In the genomic region with DNA sequence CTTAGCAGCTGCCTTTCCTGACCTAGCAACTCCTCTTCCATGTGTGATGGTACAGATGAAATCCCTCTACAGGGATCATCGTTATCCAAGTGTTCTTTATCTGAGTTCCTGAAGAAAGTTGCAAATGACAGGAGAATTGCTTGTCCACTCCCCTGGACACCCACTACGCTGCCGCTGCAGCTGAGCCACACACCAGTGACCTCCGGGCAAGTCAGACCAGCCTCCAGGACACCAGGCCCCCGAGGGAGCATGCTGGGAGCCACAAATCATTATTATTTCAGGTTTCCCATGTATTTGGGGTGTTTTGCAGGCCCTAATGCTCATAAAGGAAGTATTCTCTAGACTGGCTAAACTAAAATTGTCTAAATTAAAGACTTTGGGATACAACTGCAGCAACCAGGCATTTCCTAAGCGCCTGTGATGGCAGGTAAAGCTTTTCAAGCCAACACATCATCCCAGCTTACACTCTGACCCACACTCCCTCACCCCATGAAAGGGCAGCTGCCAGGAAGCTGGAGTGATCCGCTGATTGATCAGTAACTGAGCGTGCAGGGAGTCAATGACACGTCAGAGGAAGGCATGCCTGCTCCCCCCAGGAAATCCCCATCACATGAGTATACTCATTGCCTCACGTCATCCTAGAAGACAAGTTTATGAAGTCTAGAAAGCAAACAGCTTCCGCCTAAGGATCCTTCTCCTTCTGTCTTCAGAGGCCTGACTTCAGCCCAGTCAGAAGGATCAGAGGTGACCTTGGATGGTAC, we compare ENCODE assay signal across 13 cellular contexts. TPM values are rescaled to one million over a fixed set of nuclear protein-coding genes. Genes with fewer than 3 reads are reported as not detected.
DNase-seq lines count a peak whose midpoint lies in the region; ATAC-seq and TF ChIP-seq lines count a peak whose summit lies in the region.
"Had no signal": no experiment of that assay in that cellular context is flagged by ENCODE, and none has a peak within 500 bp of the region (broad histone marks: within the 10 kb centered on the region; RNA-seq: fewer than 3 reads in every experiment).

No MANE protein-coding gene starts in this region.

- H3K4me3 ChIP-seq in BLaER1 treated with 17β-estradiol and CSF1 and Interleukin-3, amounts not matched to agents 10 nM and 100 nM: no peak overlapping the region
- H3K4me3 ChIP-seq in heart right ventricle: no peak overlapping the region

- peak overlapping the region in 7 of 11 experiments; percentile 3 to 37 (median 15); a peak in 8 of 22 replicates for H3K4me2 ChIP-seq in BLaER1 treated with 17β-estradiol and CSF1 and Interleukin-3, amounts not matched to agents 10 nM and 100 nM

- WGBS in heart right ventricle, 2 donors: 66 to 67% methylated on average over 11 of the region's 11 CpGs

- H3K9ac ChIP-seq in BLaER1 treated with 17β-estradiol and CSF1 and Interleukin-3, amounts not matched to agents 10 nM and 100 nM: no peak overlapping the region

- TF ChIP-seq CTCF in foreskin keratinocyte (conservative IDR thresholded peaks at IDR 0.05): no peak
- no peak for TF ChIP-seq CTCF in heart right ventricle (IDR thresholded peaks at IDR 0.05)

- H3K27ac ChIP-seq in BLaER1 treated with 17β-estradiol and CSF1 and Interleukin-3, amounts not matched to agents 10 nM and 100 nM: no peak overlapping the region
- peak overlapping the region; percentile 50 for H3K27ac ChIP-seq in foreskin keratinocyte
- H3K27ac ChIP-seq in heart right ventricle: no peak overlapping the region

- H3K27me3 ChIP-seq in BLaER1 treated with 17β-estradiol and CSF1 and Interleukin-3, amounts not matched to agents 10 nM and 100 nM: no peaks in the 10 kb centered on the region
- H3K27me3 ChIP-seq in foreskin keratinocyte (no peaks in the 10 kb centered on the region), heart right ventricle (peaks cover 0 to 38% (median 18%) of the 10 kb centered on the region in 7 donors)

- intact Hi-C loops in heart right ventricle (cut with DNase I): no loop called here

- H4K20me1 ChIP-seq in BLaER1 treated with 17β-estradiol and CSF1 and Interleukin-3, amounts not matched to agents 10 nM and 100 nM: no peaks in the 10 kb centered on the region

- no peaks in the 10 kb centered on the region for H3K9me3 ChIP-seq in BLaER1 treated with 17β-estradiol and CSF1 and Interleukin-3, amounts not matched to agents 10 nM and 100 nM (replicated peaks in 1 of 11)
- no peaks in the 10 kb centered on the region for H3K9me3 ChIP-seq in heart right ventricle

- DNase-seq in M059J (ENCODE audit: low read depth) (peak; percentile 31), foreskin keratinocyte (peak; percentile 22 to 63), germinal center (ENCODE audit: low spot score) (no peak), superior temporal gyrus (ENCODE audit: extremely low spot score) (no peak), heart right ventricle (no peak)
- DNase-seq: CD4-positive, alpha-beta T cell; NCI-H524; nephron progenitor cell; stimulated activated naive B cell treated with anti-CD40 and anti-IgM and Interleukin-4, amounts not matched to agents 10 μg/mL and 1 μg/mL and 100 μg/mL, for 72 hours had no signal

- ATAC-seq in GM19043 (IDR thresholded peaks at IDR 0.05; ENCODE audit: low read depth, unreplicated experiment) (peak; percentile 72), foreskin keratinocyte (peak; percentile 92), HG03565 (IDR thresholded peaks at IDR 0.05; ENCODE audit: unreplicated experiment) (no peak), heart right ventricle (no peak)

- no peaks in the 10 kb centered on the region for H3K36me3 ChIP-seq in BLaER1 treated with 17β-estradiol and CSF1 and Interleukin-3, amounts not matched to agents 10 nM and 100 nM
- no peaks in the 10 kb centered on the region for H3K36me3 ChIP-seq in heart right ventricle

- H3K4me1 ChIP-seq in BLaER1 treated with 17β-estradiol and CSF1 and Interleukin-3, amounts not matched to agents 10 nM and 100 nM: peaks cover 0 to 10% (median 7%) of the 10 kb centered on the region in 10 experiments; a peak in 8 of 20 replicates
- H3K4me1 ChIP-seq in foreskin keratinocyte (no peaks in the 10 kb centered on the region), heart right ventricle (no peaks in the 10 kb centered on the region)

RNA-seq across cellular contexts. Expression of a gene that starts 14.4 kb away (rescaled TPM):
- total RNA-seq in M059J (2014; rRNA removed; shearing (Covaris generic)): not detected in 2 replicates
- total RNA-seq in foreskin keratinocyte (0.14 and 0.27 TPM in 2 replicates), heart right ventricle (under 1 TPM in 1 of 10 donors, not detected in 9; 0.41 TPM)
- polyA plus RNA-seq in foreskin keratinocyte (0.17 and 0.18 TPM in 2 replicates), heart right ventricle (under 1 TPM; 0.04 to 0.15 TPM)
- total RNA-seq: activated CD8-positive, alpha-beta memory T cell treated with anti-CD3 and anti-CD28 coated beads for 36 hours; CD4-positive, alpha-beta T cell had no signal

RNA-seq across cellular contexts. Expression of a gene that starts 59.5 kb away (rescaled TPM):
- total RNA-seq in M059J (2014; rRNA removed; shearing (Covaris generic)): 14.4 and 25.1 TPM in 2 replicates
- 19.8 and 23.6 TPM in 2 replicates for total RNA-seq in foreskin keratinocyte
- polyA plus RNA-seq in foreskin keratinocyte: 14.0 and 14.4 TPM in 2 replicates
- total RNA-seq in heart right ventricle: 10 to 100 TPM in 1 of 10 donors, 1 to 10 TPM in 9; 1.7 to 10.4 (median 3.3) TPM
- 10 to 100 TPM in 1 of 2 donors, 1 to 10 TPM in 1; 6.4 to 11.1 TPM for polyA plus RNA-seq in heart right ventricle

Comparison
In these comparisons a context has a peak if more than half of its experiments do, and no peak if none do; other contexts are left out.
1. ATAC-seq: peak in GM19043 (single experiment) and foreskin keratinocyte (single experiment); none in HG03565 (single experiment) and heart right ventricle (0 of 8).
2. DNase-seq: peak in M059J (single experiment) and foreskin keratinocyte (2 of 2); none in germinal center (single experiment), superior temporal gyrus (single experiment) and heart right ventricle (0 of 2).